Comparison of ENCODE assay signal across 1 cellular context in genomic region chr4:47698837-47699236, GRCh38.
TF ChIP-seq lines count a peak whose summit lies in the region.

No MANE protein-coding gene starts in this region.

TF ChIP-seq in WTC11, 78 proteins besides CTCF, POLR2A, EP300 and RAD21 (continued from another document):
- no peak for TF ChIP-seq ZNF425 (CRISPR knock-in tag; conservative IDR thresholded peaks at IDR 0.05)
- TF ChIP-seq, protein P1, sequence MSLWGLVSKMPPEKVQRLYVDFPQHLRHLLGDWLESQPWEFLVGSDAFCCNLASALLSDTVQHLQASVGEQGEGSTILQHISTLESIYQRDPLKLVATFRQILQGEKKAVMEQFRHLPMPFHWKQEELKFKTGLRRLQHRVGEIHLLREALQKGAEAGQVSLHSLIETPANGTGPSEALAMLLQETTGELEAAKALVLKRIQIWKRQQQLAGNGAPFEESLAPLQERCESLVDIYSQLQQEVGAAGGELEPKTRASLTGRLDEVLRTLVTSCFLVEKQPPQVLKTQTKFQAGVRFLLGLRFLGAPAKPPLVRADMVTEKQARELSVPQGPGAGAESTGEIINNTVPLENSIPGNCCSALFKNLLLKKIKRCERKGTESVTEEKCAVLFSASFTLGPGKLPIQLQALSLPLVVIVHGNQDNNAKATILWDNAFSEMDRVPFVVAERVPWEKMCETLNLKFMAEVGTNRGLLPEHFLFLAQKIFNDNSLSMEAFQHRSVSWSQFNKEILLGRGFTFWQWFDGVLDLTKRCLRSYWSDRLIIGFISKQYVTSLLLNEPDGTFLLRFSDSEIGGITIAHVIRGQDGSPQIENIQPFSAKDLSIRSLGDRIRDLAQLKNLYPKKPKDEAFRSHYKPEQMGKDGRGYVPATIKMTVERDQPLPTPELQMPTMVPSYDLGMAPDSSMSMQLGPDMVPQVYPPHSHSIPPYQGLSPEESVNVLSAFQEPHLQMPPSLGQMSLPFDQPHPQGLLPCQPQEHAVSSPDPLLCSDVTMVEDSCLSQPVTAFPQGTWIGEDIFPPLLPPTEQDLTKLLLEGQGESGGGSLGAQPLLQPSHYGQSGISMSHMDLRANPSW (CRISPR knock-in tag; conservative IDR thresholded peaks at IDR 0.05; ENCODE audit: low read depth) = no peak
